ENCODE assay signal across 14 cellular contexts in the genomic region with DNA sequence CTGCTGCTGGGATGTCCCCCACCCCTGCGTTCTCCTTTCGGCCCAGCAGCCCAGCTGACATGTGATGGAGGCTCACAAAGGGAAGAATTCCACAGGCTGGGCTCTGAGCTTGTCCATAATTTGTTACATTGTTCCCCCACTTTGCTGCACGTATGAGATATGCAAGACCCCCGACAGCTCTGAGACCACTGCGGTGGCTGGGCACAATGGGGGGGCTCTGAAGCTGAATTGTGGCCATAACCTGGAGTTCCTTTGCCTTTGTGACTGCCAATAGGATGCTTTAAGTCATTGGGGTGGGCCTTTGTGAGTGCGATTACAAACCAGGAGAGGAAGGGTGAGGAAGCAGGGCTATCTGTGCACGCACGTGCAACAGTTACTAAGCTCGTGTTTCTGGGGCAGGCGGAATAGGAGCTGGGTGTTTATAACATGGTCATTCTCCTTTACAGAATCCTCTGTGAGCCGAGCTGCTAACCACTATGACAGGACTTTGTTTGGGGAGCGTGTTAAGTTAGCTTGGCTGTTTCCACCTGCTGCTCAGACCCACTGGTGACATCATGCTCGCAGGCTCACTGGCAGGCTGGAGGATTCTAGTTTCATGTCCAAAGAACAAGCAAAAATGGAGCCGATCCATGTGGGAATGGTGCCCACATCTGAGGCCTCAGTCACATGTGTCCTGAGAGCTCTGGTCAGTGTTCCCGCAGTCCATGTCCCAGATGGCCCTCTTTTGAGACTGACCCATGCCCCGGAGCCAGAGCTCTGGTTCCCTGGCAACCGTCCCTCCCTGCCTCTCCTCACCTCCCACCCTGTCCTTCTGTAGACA.
DNase-seq lines count a peak whose midpoint lies in the region; ATAC-seq and TF ChIP-seq lines count a peak whose summit lies in the region.
"Had no signal": no experiment of that assay in that cellular context is flagged by ENCODE, and none has a peak within 500 bp of the region (broad histone marks: within the 10 kb centered on the region; RNA-seq: fewer than 3 reads in every experiment).

No MANE protein-coding gene starts in this region.

- peaks cover 27% of the 10 kb centered on the region for H3K27me3 Mint-ChIP-seq in neural progenitor cell (ENCODE audit: insufficient read depth, low read depth)
- no peaks in the 10 kb centered on the region for H3K27me3 Mint-ChIP-seq in activated CD4-positive, alpha-beta memory T cell treated with anti-CD3 and anti-CD28 coated beads for 36 hours
- H3K27me3 Mint-ChIP-seq: activated T-cell treated with anti-CD3 and anti-CD28 coated beads, Interleukin-2, amount 50 U/mL, for 24 hours; IgD-negative memory B cell; memory B cell had no signal

- WGBS in lower leg skin, 2 donors, result 52 to 58% methylated on average over 17 of the region's 17 CpGs

- H3K4me3 ChIP-seq in neural progenitor cell (no peak overlapping the region), lower leg skin (ENCODE audit: low read depth, poor library complexity, severe bottlenecking) (no peak overlapping the region)

- H3K27ac ChIP-seq in neural progenitor cell, result peak overlapping the region; percentile 98

- no peak overlapping the region for H3K9ac ChIP-seq in neural progenitor cell

- H3K4me3 Mint-ChIP-seq in neural progenitor cell, result peak overlapping the region; percentile 70
- no peak overlapping the region for H3K4me3 Mint-ChIP-seq in activated CD4-positive, alpha-beta memory T cell treated with anti-CD3 and anti-CD28 coated beads for 36 hours
- H3K4me3 Mint-ChIP-seq: activated T-cell treated with anti-CD3 and anti-CD28 coated beads, Interleukin-2, amount 50 U/mL, for 24 hours; IgD-negative memory B cell; memory B cell had no signal

- H3K27ac Mint-ChIP-seq in neural progenitor cell, result peak overlapping the region; percentile 13
- H3K27ac Mint-ChIP-seq in activated CD4-positive, alpha-beta memory T cell treated with anti-CD3 and anti-CD28 coated beads for 36 hours, result no peak overlapping the region
- H3K27ac Mint-ChIP-seq: activated T-cell treated with anti-CD3 and anti-CD28 coated beads, Interleukin-2, amount 50 U/mL, for 24 hours; memory B cell had no signal

- H3K9me3 Mint-ChIP-seq in neural progenitor cell, result no peaks in the 10 kb centered on the region
- peaks cover 8% of the 10 kb centered on the region for H3K9me3 Mint-ChIP-seq in activated CD4-positive, alpha-beta memory T cell treated with anti-CD3 and anti-CD28 coated beads for 36 hours
- H3K9me3 Mint-ChIP-seq: activated T-cell treated with anti-CD3 and anti-CD28 coated beads, Interleukin-2, amount 50 U/mL, for 24 hours had no signal

- H3F3A ChIP-seq in neural progenitor cell (ENCODE audit: low read depth), result peaks cover 47% of the 10 kb centered on the region

- CTCF ChIA-PET in activated CD4-positive, alpha-beta memory T cell treated with anti-CD3 and anti-CD28 coated beads for 36 hours (lab: Charles Lee), result no interaction called here

- peaks cover 67% of the 10 kb centered on the region for H3K4me1 ChIP-seq in neural progenitor cell

- no peaks in the 10 kb centered on the region for H3K79me2 ChIP-seq in neural progenitor cell (ENCODE audit: low read depth)

- no peak overlapping the region for H2AFZ ChIP-seq in neural progenitor cell (replicated peaks)

- TF ChIP-seq CTCF in neural progenitor cell (IDR thresholded peaks at IDR 0.05) (no peak), lower leg skin (IDR thresholded peaks at IDR 0.05) (no peak)

- DNase-seq in AG08395 (ENCODE audit: low spot score) (peak; percentile 8), RPMI7951 (ENCODE audit: low read depth) (peak; percentile 64), left cardiac atrium (peak; percentile 23), neural progenitor cell (ENCODE audit: low spot score) (peak; percentile 90), lower leg skin (ENCODE audit: low spot score in 2 of 2) (no peak), HCEC 1CT (no peak)
- DNase-seq in activated CD4-positive, alpha-beta memory T cell treated with anti-CD3 and anti-CD28 coated beads for 36 hours, result no peak
- DNase-seq: activated T-cell treated with anti-CD3 and anti-CD28 coated beads, Interleukin-2, amount 50 U/mL, for 24 hours; AML-193; central memory CD4-positive, alpha-beta T cell; NCI-H2081 treated with DMSO at 0.1 percent for 48 hours had no signal

- no peaks in the 10 kb centered on the region for H4K20me1 ChIP-seq in neural progenitor cell (ENCODE audit: low read depth)

- POLR2A ChIA-PET in activated CD4-positive, alpha-beta memory T cell treated with anti-CD3 and anti-CD28 coated beads for 36 hours (lab: Charles Lee), result no interaction called here

- H3K9me3 ChIP-seq in neural progenitor cell (ENCODE audit: low read depth), result no peaks in the 10 kb centered on the region

- intact Hi-C loops in left cardiac atrium (cut with DNase I) (no loop called here), lower leg skin (cut with DNase I; ENCODE audit: low total_unique reads) (no loop called here)
- intact Hi-C loops in activated CD4-positive, alpha-beta memory T cell treated with anti-CD3 and anti-CD28 coated beads for 36 hours (cut with micrococcal nuclease), result no loop called here

- H3K27me3 ChIP-seq in neural progenitor cell, result no peaks in the 10 kb centered on the region

- peak overlapping the region; percentile 56 for H3K4me2 ChIP-seq in neural progenitor cell

- H3K4me1 Mint-ChIP-seq in neural progenitor cell, result peaks cover 51% of the 10 kb centered on the region
- no peaks in the 10 kb centered on the region for H3K4me1 Mint-ChIP-seq in activated CD4-positive, alpha-beta memory T cell treated with anti-CD3 and anti-CD28 coated beads for 36 hours (ENCODE audit: low read depth)
- H3K4me1 Mint-ChIP-seq: IgD-negative memory B cell, memory B cell had no signal

- no peaks in the 10 kb centered on the region for H3K36me3 ChIP-seq in neural progenitor cell

- TF ChIP-seq POLR2A in lower leg skin (IDR thresholded peaks at IDR 0.05), result no peak

- H3K36me3 Mint-ChIP-seq in neural progenitor cell, result no peaks in the 10 kb centered on the region
- no peaks in the 10 kb centered on the region for H3K36me3 Mint-ChIP-seq in activated CD4-positive, alpha-beta memory T cell treated with anti-CD3 and anti-CD28 coated beads for 36 hours
- H3K36me3 Mint-ChIP-seq: IgD-negative memory B cell, memory B cell had no signal

- peak; percentile 56 to 84 for ATAC-seq in left cardiac atrium
- no peak for ATAC-seq in HG03520 (IDR thresholded peaks at IDR 0.05; ENCODE audit: unreplicated experiment)

Comparison
In these comparisons a context has a peak if more than half of its experiments do, and no peak if none do; other contexts are left out.
1. DNase-seq: peak in AG08395 (single experiment), RPMI7951 (single experiment), left cardiac atrium (single experiment) and neural progenitor cell (single experiment); none in activated CD4-positive, alpha-beta memory T cell treated with anti-CD3 and anti-CD28 coated beads for 36 hours (single experiment), lower leg skin (0 of 2) and HCEC 1CT (single experiment).